Comparison of ENCODE assay signal across 8 cellular contexts in the genomic region with DNA sequence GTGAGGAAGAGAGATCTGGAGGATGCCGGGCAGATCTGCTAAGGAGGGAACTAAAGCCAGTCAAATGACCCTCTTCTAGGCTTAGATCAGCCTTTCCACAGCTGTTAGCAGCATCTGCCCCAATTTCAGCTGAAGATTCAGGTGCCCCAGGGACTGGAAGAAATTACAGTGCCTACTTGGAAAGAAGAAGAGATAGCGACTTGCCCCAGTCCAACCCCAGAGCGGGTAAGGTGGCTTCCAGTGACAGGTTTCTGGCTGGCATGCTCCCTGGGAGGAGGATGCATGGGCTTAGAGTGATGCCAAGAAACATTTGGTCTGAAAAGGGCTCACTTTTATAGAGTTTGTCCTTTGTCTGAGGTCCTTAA. TPM values are rescaled to one million over a fixed set of nuclear protein-coding genes. Genes with fewer than 3 reads are reported as not detected.
DNase-seq lines count a peak whose midpoint lies in the region; ATAC-seq, FAIRE-seq and TF ChIP-seq lines count a peak whose summit lies in the region.

No MANE protein-coding gene starts in this region.

- no peak overlapping the region for H2AFZ ChIP-seq in HepG2 (ENCODE audit: low read length)

- ATAC-seq in left cardiac atrium (no peak), HepG2 (peak; percentile 7)

- DNase-seq in cardiac muscle cell (ENCODE audit: low read depth in 1 of 2, low spot score in 1 of 2) (no peak), left cardiac atrium (no peak), HepG2 (ENCODE audit: low spot score) (no peak), type B pancreatic cell (ENCODE audit: extremely low spot score, unreplicated experiment) (no peak), DMS153 treated with DMSO at 0.1 percent for 48 hours (lab: John Stamatoyannopoulos, UW; ENCODE audit: unreplicated experiment) (no peak), NCI-H1436 (lab: John Stamatoyannopoulos, UW) (no peak)
- no peak for DNase-seq in activated naive CD8-positive, alpha-beta T cell treated with anti-CD3 and anti-CD28 coated beads for 36 hours
- no peak for DNase-seq in stimulated activated CD4-positive, alpha-beta T cell treated with anti-CD3 and anti-CD28 coated beads, Interleukin-1b, Interleukin-23, amount 100 ng/mL, for 48 hours

- peak overlapping the region; percentile 98 for H3K4me3 Mint-ChIP-seq in activated naive CD8-positive, alpha-beta T cell treated with anti-CD3 and anti-CD28 coated beads for 36 hours
- peak overlapping the region; percentile 96 for H3K4me3 Mint-ChIP-seq in type B pancreatic cell

- H3K36me3 Mint-ChIP-seq in activated naive CD8-positive, alpha-beta T cell treated with anti-CD3 and anti-CD28 coated beads for 36 hours, result peaks cover 13% of the 10 kb centered on the region
- H3K36me3 Mint-ChIP-seq in type B pancreatic cell, result peaks cover under 1% of the 10 kb centered on the region

- TF ChIP-seq CTCF in cardiac muscle cell (IDR thresholded peaks at IDR 0.05; ENCODE audit: low read depth, low read length) (no peak), HepG2 (CRISPR knock-in tag; IDR thresholded peaks at IDR 0.05) (no peak), type B pancreatic cell (conservative IDR thresholded peaks at IDR 0.05) (no peak)

- POLR2A ChIA-PET in HepG2 (lab: Yijun Ruan, JAX), result interaction anchor here (0.7 to 6.5 kb wide), 15 partner anchors 8 to 494 kb away, joined by 3 to 141 read pairs (median 5); a partner anchor contains a TSS

- in situ Hi-C loops in HepG2 (cut with HindIII; ENCODE audit: extremely low pct_ligation_motif_present, low pct_unique_long_range_greater_than_20kb), result no loop called here

- peaks cover 37% of the 10 kb centered on the region for H3K4me1 Mint-ChIP-seq in activated naive CD8-positive, alpha-beta T cell treated with anti-CD3 and anti-CD28 coated beads for 36 hours
- H3K4me1 Mint-ChIP-seq in type B pancreatic cell (ENCODE audit: unreplicated experiment), result peaks cover 46% of the 10 kb centered on the region

- TF ChIP-seq EP300 in HepG2 (IDR thresholded peaks at IDR 0.05; ENCODE audit: low read depth in 2 of 2, low read length in 2 of 2) (no peak), HepG2 (CRISPR knock-in tag; IDR thresholded peaks at IDR 0.05; ENCODE audit: borderline replicate concordance) (no peak)

- peak overlapping the region; percentile 95 for H3K27ac Mint-ChIP-seq in activated naive CD8-positive, alpha-beta T cell treated with anti-CD3 and anti-CD28 coated beads for 36 hours
- peak overlapping the region; percentile 89 for H3K27ac Mint-ChIP-seq in type B pancreatic cell

- H3K4me3 ChIP-seq in cardiac muscle cell (peak overlapping the region; percentile 87), HepG2 (replicated peaks in 1 of 3; ENCODE audit: insufficient read depth in 1 of 3, low read depth in 2 of 3, low read length in 3 of 3) (peak overlapping the region; percentile 78 to 97 (median 81))

- H3K27me3 ChIP-seq in cardiac muscle cell, result no peaks in the 10 kb centered on the region
- H3K27me3 ChIP-seq in HepG2 (ENCODE audit: control insufficient read depth in 1 of 2, insufficient read depth in 2 of 2, low read length in 2 of 2), result no peaks in the 10 kb centered on the region; a peak in 1 of 5 replicates

- H3K9me3 ChIP-seq in cardiac muscle cell (ENCODE audit: low read depth) (no peaks in the 10 kb centered on the region), HepG2 (ENCODE audit: low read length) (no peaks in the 10 kb centered on the region)

- FAIRE-seq in HepG2 (lab: Jason Lieb, UNC), result no peak

- peak overlapping the region; percentile 89 for H3K9ac ChIP-seq in HepG2 (ENCODE audit: insufficient read depth, low read depth, low read length)

- H3K79me2 ChIP-seq in HepG2 (ENCODE audit: insufficient read depth, low read length), result peaks cover 43% of the 10 kb centered on the region

- TF ChIP-seq POLR2A in HepG2 (IDR thresholded peaks at IDR 0.05; ENCODE audit: insufficient read depth in 1 of 2, low read depth in 2 of 2, low read length in 2 of 2), result no peak

- H3K36me3 ChIP-seq in cardiac muscle cell (no peaks in the 10 kb centered on the region), HepG2 (replicated peaks in 1 of 2; ENCODE audit: control insufficient read depth in 1 of 2, insufficient read depth in 2 of 2, low read length in 2 of 2) (no peaks in the 10 kb centered on the region; a peak in 1 of 5 replicates)

- no peak for TF ChIP-seq RAD21 in HepG2 (CRISPR knock-in tag; IDR thresholded peaks at IDR 0.05)

- H3K27me3 Mint-ChIP-seq in activated naive CD8-positive, alpha-beta T cell treated with anti-CD3 and anti-CD28 coated beads for 36 hours, result no peaks in the 10 kb centered on the region
- H3K27me3 Mint-ChIP-seq in type B pancreatic cell, result no peaks in the 10 kb centered on the region

- peak overlapping the region; percentile 99 for H3K4me2 ChIP-seq in HepG2 (ENCODE audit: low read depth, low read length)

- no peaks in the 10 kb centered on the region for H4K20me1 ChIP-seq in HepG2 (ENCODE audit: insufficient read depth, low read length)

- H3K27ac ChIP-seq in cardiac muscle cell, result peak overlapping the region; percentile 95
- peak overlapping the region; percentile 62 for H3K27ac ChIP-seq in HepG2 (ENCODE audit: extremely low read length, insufficient read depth, low read length)

- 6% methylated on average over 3 of the region's 3 CpGs for WGBS in HepG2 (ENCODE audit: low lambda C conversion rate)

- H3K4me1 ChIP-seq in cardiac muscle cell (ENCODE audit: low read depth) (peaks cover 8% of the 10 kb centered on the region), HepG2 (ENCODE audit: insufficient read depth, low read length) (peaks cover 59% of the 10 kb centered on the region)

- intact Hi-C loops in left cardiac atrium (cut with DNase I) (no loop called here), HepG2 (cut with micrococcal nuclease; ENCODE audit: unreplicated experiment) (no loop called here)

- BruUV-seq in HepG2 (replicated peaks; lab: Mats Ljungman, UMichigan), result TSS peak; percentile 62

- H3K9me3 Mint-ChIP-seq in activated naive CD8-positive, alpha-beta T cell treated with anti-CD3 and anti-CD28 coated beads for 36 hours, result no peaks in the 10 kb centered on the region
- H3K9me3 Mint-ChIP-seq in type B pancreatic cell, result no peaks in the 10 kb centered on the region

- CTCF ChIA-PET in HepG2 (lab: Yijun Ruan, JAX; ENCODE audit: low intra/inter-chr PET ratio, low total read pairs), result no interaction called here

RNA-seq across cellular contexts. Expression of a gene that starts 0.6 kb away (rescaled TPM):
- total RNA-seq in cardiac muscle cell (24.7 and 31.2 TPM in 2 replicates), left cardiac atrium (10 to 100 TPM; 17.4 to 18.3 TPM), HepG2 (2016; rRNA removed; fragmentation: Illumina TruSeq; extraction: Trizol) (10.2 and 15.7 TPM in 2 replicates), type B pancreatic cell (ENCODE audit: low replicate concordance) (34.7 and 44.5 TPM in 2 replicates)
- polyA plus RNA-seq in cardiac muscle cell (23.1 and 25.8 TPM in 2 replicates), HepG2 (2011; rRNA removed) (41.6 and 48.3 TPM in 2 replicates)
- 10 to 100 TPM; 36.5 to 37.2 TPM for total RNA-seq in activated naive CD8-positive, alpha-beta T cell treated with anti-CD3 and anti-CD28 coated beads for 36 hours
- total RNA-seq in HepG2 (2016; cell fraction: cytosol; rRNA removed; fragmentation: Illumina TruSeq; extraction: Trizol; ENCODE audit: low read depth), result 6.4 and 7.2 TPM in 2 replicates
- 12.5 and 16.8 TPM in 2 replicates for total RNA-seq in HepG2 (2016; cell fraction: insoluble cytoplasmic fraction; rRNA removed; fragmentation: Illumina TruSeq; extraction: Trizol)
- total RNA-seq in HepG2 (2016; cell fraction: membrane; rRNA removed; fragmentation: Illumina TruSeq; extraction: Trizol), result 7.9 and 8.5 TPM in 2 replicates
- total RNA-seq in HepG2 (2016; cell fraction: nucleus; rRNA removed; fragmentation: Illumina TruSeq; extraction: Trizol), result 22.6 and 23.5 TPM in 2 replicates
- 19.2 and 22.0 TPM in 2 replicates for polyA plus RNA-seq in HepG2 (2011; cell fraction: cytosol; rRNA removed)
- polyA plus RNA-seq in HepG2 (2011; cell fraction: nucleus; rRNA removed), result 220 TPM in 2 replicates
- 27.3 and 28.6 TPM in 2 replicates for polyA plus RNA-seq in HepG2 (2012)
- 2.1 and 2.3 TPM in 2 replicates for polyA plus RNA-seq in HepG2 (2016; cell fraction: cytosol; fragmentation: Illumina TruSeq; extraction: Trizol; ENCODE audit: low read depth)
- 13.6 and 18.5 TPM in 2 replicates for polyA plus RNA-seq in HepG2 (2016; cell fraction: insoluble cytoplasmic fraction; fragmentation: Illumina TruSeq; extraction: Trizol; ENCODE audit: low read depth)
- 6.4 and 6.8 TPM in 2 replicates for polyA plus RNA-seq in HepG2 (2016; cell fraction: membrane; fragmentation: Illumina TruSeq; extraction: Trizol; ENCODE audit: low read depth)
- polyA plus RNA-seq in HepG2 (2016; cell fraction: nucleus; fragmentation: Illumina TruSeq; extraction: Trizol; ENCODE audit: insufficient read depth, low read depth), result 89.6 and 90.5 TPM in 2 replicates
- 17.3 and 27.1 TPM in 2 replicates for polyA minus RNA-seq in HepG2 (2011; rRNA and poly(A)+ RNA removed; ENCODE audit: low replicate concordance)
- 9.3 and 9.7 TPM in 2 replicates for polyA minus RNA-seq in HepG2 (2011; cell fraction: cytosol; rRNA and poly(A)+ RNA removed)
- 38.8 and 46.0 TPM in 2 replicates for polyA minus RNA-seq in HepG2 (2011; cell fraction: nucleus; rRNA and poly(A)+ RNA removed)

RNA-seq across cellular contexts. Expression of a gene that starts 22.6 kb away (rescaled TPM):
- total RNA-seq in cardiac muscle cell (4.4 and 5.2 TPM in 2 replicates), left cardiac atrium (under 1 TPM in 1 of 2 donors, not detected in 1; 0.68 TPM), HepG2 (2016; rRNA removed; fragmentation: Illumina TruSeq; extraction: Trizol) (0.74 and 1.2 TPM in 2 replicates), type B pancreatic cell (ENCODE audit: low replicate concordance) (3.3 and 3.4 TPM in 2 replicates)
- polyA plus RNA-seq in cardiac muscle cell (4.6 and 5.0 TPM in 2 replicates), HepG2 (2011; rRNA removed) (3.8 and 5.9 TPM in 2 replicates)
- total RNA-seq in activated naive CD8-positive, alpha-beta T cell treated with anti-CD3 and anti-CD28 coated beads for 36 hours, result under 1 TPM; 0.78 to 0.93 TPM
- 0.62 and 0.81 TPM in 2 replicates for total RNA-seq in HepG2 (2016; cell fraction: cytosol; rRNA removed; fragmentation: Illumina TruSeq; extraction: Trizol; ENCODE audit: low read depth)
- 1.1 and 1.4 TPM in 2 replicates for total RNA-seq in HepG2 (2016; cell fraction: insoluble cytoplasmic fraction; rRNA removed; fragmentation: Illumina TruSeq; extraction: Trizol)
- total RNA-seq in HepG2 (2016; cell fraction: membrane; rRNA removed; fragmentation: Illumina TruSeq; extraction: Trizol), result 0.71 and 1.7 TPM in 2 replicates
- total RNA-seq in HepG2 (2016; cell fraction: nucleus; rRNA removed; fragmentation: Illumina TruSeq; extraction: Trizol), result 0.81 TPM in 2 replicates
- 5.4 and 6.3 TPM in 2 replicates for polyA plus RNA-seq in HepG2 (2011; cell fraction: cytosol; rRNA removed)
- 5.7 and 8.0 TPM in 2 replicates for polyA plus RNA-seq in HepG2 (2011; cell fraction: nucleus; rRNA removed)
- 3.9 and 4.0 TPM in 2 replicates for polyA plus RNA-seq in HepG2 (2012)
- 1.2 TPM in 2 replicates for polyA plus RNA-seq in HepG2 (2016; cell fraction: cytosol; fragmentation: Illumina TruSeq; extraction: Trizol; ENCODE audit: low read depth)
- 0.61 and 0.65 TPM in 2 replicates for polyA plus RNA-seq in HepG2 (2016; cell fraction: insoluble cytoplasmic fraction; fragmentation: Illumina TruSeq; extraction: Trizol; ENCODE audit: low read depth)
- polyA plus RNA-seq in HepG2 (2016; cell fraction: membrane; fragmentation: Illumina TruSeq; extraction: Trizol; ENCODE audit: low read depth), result 1.1 and 2.0 TPM in 2 replicates
- 1.5 and 2.0 TPM in 2 replicates for polyA plus RNA-seq in HepG2 (2016; cell fraction: nucleus; fragmentation: Illumina TruSeq; extraction: Trizol; ENCODE audit: insufficient read depth, low read depth)
- polyA minus RNA-seq in HepG2 (2011; rRNA and poly(A)+ RNA removed; ENCODE audit: low replicate concordance), result 2.9 and 10.0 TPM in 2 replicates
- polyA minus RNA-seq in HepG2 (2011; cell fraction: cytosol; rRNA and poly(A)+ RNA removed), result 2.9 and 3.3 TPM in 2 replicates
- polyA minus RNA-seq in HepG2 (2011; cell fraction: nucleus; rRNA and poly(A)+ RNA removed), result 1.7 TPM in 2 replicates

RNA-seq across cellular contexts. Expression of a gene that starts 32.2 kb away (rescaled TPM):
- 3.3 and 3.4 TPM in 2 replicates for total RNA-seq in cardiac muscle cell
- 2.9 and 4.6 TPM in 2 replicates for polyA plus RNA-seq in cardiac muscle cell
- 1 to 10 TPM in 1 of 2 donors, under 1 TPM in 1; 0.50 to 1.2 TPM for total RNA-seq in left cardiac atrium
- total RNA-seq in activated naive CD8-positive, alpha-beta T cell treated with anti-CD3 and anti-CD28 coated beads for 36 hours, result under 1 TPM; 0.10 TPM
- 0.11 and 0.17 TPM in 2 replicates for total RNA-seq in HepG2 (2016; rRNA removed; fragmentation: Illumina TruSeq; extraction: Trizol)
- 0.20 TPM in 1 of 2 replicates, not detected in the other for total RNA-seq in HepG2 (2016; cell fraction: cytosol; rRNA removed; fragmentation: Illumina TruSeq; extraction: Trizol; ENCODE audit: low read depth)
- total RNA-seq in HepG2 (2016; cell fraction: insoluble cytoplasmic fraction; rRNA removed; fragmentation: Illumina TruSeq; extraction: Trizol), result 0.16 and 0.22 TPM in 2 replicates
- total RNA-seq in HepG2 (2016; cell fraction: membrane; rRNA removed; fragmentation: Illumina TruSeq; extraction: Trizol), result 0.25 and 0.45 TPM in 2 replicates
- total RNA-seq in HepG2 (2016; cell fraction: nucleus; rRNA removed; fragmentation: Illumina TruSeq; extraction: Trizol), result 0.28 TPM in 1 of 2 replicates, not detected in the other
- polyA plus RNA-seq in HepG2 (2011; rRNA removed), result 0.08 and 0.12 TPM in 2 replicates
- 0.05 and 0.11 TPM in 2 replicates for polyA plus RNA-seq in HepG2 (2011; cell fraction: cytosol; rRNA removed)
- 0.28 and 0.39 TPM in 2 replicates for polyA plus RNA-seq in HepG2 (2011; cell fraction: nucleus; rRNA removed)
- 0.12 and 0.17 TPM in 2 replicates for polyA plus RNA-seq in HepG2 (2012)
- polyA plus RNA-seq in HepG2 (2016; cell fraction: cytosol; fragmentation: Illumina TruSeq; extraction: Trizol; ENCODE audit: low read depth), result 0.10 and 0.14 TPM in 2 replicates
- polyA plus RNA-seq in HepG2 (2016; cell fraction: insoluble cytoplasmic fraction; fragmentation: Illumina TruSeq; extraction: Trizol; ENCODE audit: low read depth), result 0.19 and 0.41 TPM in 2 replicates
- 0.17 and 0.19 TPM in 2 replicates for polyA plus RNA-seq in HepG2 (2016; cell fraction: membrane; fragmentation: Illumina TruSeq; extraction: Trizol; ENCODE audit: low read depth)
- not detected in 2 replicates for polyA plus RNA-seq in HepG2 (2016; cell fraction: nucleus; fragmentation: Illumina TruSeq; extraction: Trizol; ENCODE audit: insufficient read depth, low read depth)
- polyA minus RNA-seq in HepG2 (2011; rRNA and poly(A)+ RNA removed; ENCODE audit: low replicate concordance), result 0.06 and 0.09 TPM in 2 replicates
- polyA minus RNA-seq in HepG2 (2011; cell fraction: cytosol; rRNA and poly(A)+ RNA removed), result not detected in 2 replicates
- 0.50 and 0.77 TPM in 2 replicates for polyA minus RNA-seq in HepG2 (2011; cell fraction: nucleus; rRNA and poly(A)+ RNA removed)
- total RNA-seq in type B pancreatic cell (ENCODE audit: low replicate concordance), result 1.5 and 2.9 TPM in 2 replicates

RNA-seq across cellular contexts. Expression of a gene that starts 38.7 kb away (rescaled TPM):
- total RNA-seq in cardiac muscle cell (145 and 195 TPM in 2 replicates), left cardiac atrium (10 to 100 TPM; 64.4 to 73.5 TPM), HepG2 (2016; rRNA removed; fragmentation: Illumina TruSeq; extraction: Trizol) (51.2 and 107 TPM in 2 replicates), type B pancreatic cell (ENCODE audit: low replicate concordance) (122 and 135 TPM in 2 replicates)
- polyA plus RNA-seq in cardiac muscle cell (123 and 134 TPM in 2 replicates), HepG2 (2011; rRNA removed) (206 and 248 TPM in 2 replicates)
- 10 to 100 TPM; 38.1 to 38.2 TPM for total RNA-seq in activated naive CD8-positive, alpha-beta T cell treated with anti-CD3 and anti-CD28 coated beads for 36 hours
- 19.3 and 20.8 TPM in 2 replicates for total RNA-seq in HepG2 (2016; cell fraction: cytosol; rRNA removed; fragmentation: Illumina TruSeq; extraction: Trizol; ENCODE audit: low read depth)
- total RNA-seq in HepG2 (2016; cell fraction: insoluble cytoplasmic fraction; rRNA removed; fragmentation: Illumina TruSeq; extraction: Trizol), result 52.6 and 108 TPM in 2 replicates
- 31.6 and 33.9 TPM in 2 replicates for total RNA-seq in HepG2 (2016; cell fraction: membrane; rRNA removed; fragmentation: Illumina TruSeq; extraction: Trizol)
- 73.3 and 83.7 TPM in 2 replicates for total RNA-seq in HepG2 (2016; cell fraction: nucleus; rRNA removed; fragmentation: Illumina TruSeq; extraction: Trizol)
- 157 and 165 TPM in 2 replicates for polyA plus RNA-seq in HepG2 (2011; cell fraction: cytosol; rRNA removed)
- 258 and 264 TPM in 2 replicates for polyA plus RNA-seq in HepG2 (2011; cell fraction: nucleus; rRNA removed)
- polyA plus RNA-seq in HepG2 (2012), result 74.4 and 84.6 TPM in 2 replicates
- 20.5 and 25.2 TPM in 2 replicates for polyA plus RNA-seq in HepG2 (2016; cell fraction: cytosol; fragmentation: Illumina TruSeq; extraction: Trizol; ENCODE audit: low read depth)
- 66.6 and 70.3 TPM in 2 replicates for polyA plus RNA-seq in HepG2 (2016; cell fraction: insoluble cytoplasmic fraction; fragmentation: Illumina TruSeq; extraction: Trizol; ENCODE audit: low read depth)
- polyA plus RNA-seq in HepG2 (2016; cell fraction: membrane; fragmentation: Illumina TruSeq; extraction: Trizol; ENCODE audit: low read depth), result 36.5 and 37.7 TPM in 2 replicates
- 171 and 181 TPM in 2 replicates for polyA plus RNA-seq in HepG2 (2016; cell fraction: nucleus; fragmentation: Illumina TruSeq; extraction: Trizol; ENCODE audit: insufficient read depth, low read depth)
- 223 and 558 TPM in 2 replicates for polyA minus RNA-seq in HepG2 (2011; rRNA and poly(A)+ RNA removed; ENCODE audit: low replicate concordance)
- polyA minus RNA-seq in HepG2 (2011; cell fraction: cytosol; rRNA and poly(A)+ RNA removed), result 65.6 and 67.3 TPM in 2 replicates
- 65.1 and 74.2 TPM in 2 replicates for polyA minus RNA-seq in HepG2 (2011; cell fraction: nucleus; rRNA and poly(A)+ RNA removed)

RNA-seq across cellular contexts. Expression of a gene that starts 38.9 kb away (rescaled TPM):
- total RNA-seq in cardiac muscle cell, result 20.7 and 28.6 TPM in 2 replicates
- polyA plus RNA-seq in cardiac muscle cell, result 27.9 and 38.8 TPM in 2 replicates
- 10 to 100 TPM; 17.8 to 28.3 TPM for total RNA-seq in left cardiac atrium
- 10 to 100 TPM; 87.6 to 99.1 TPM for total RNA-seq in activated naive CD8-positive, alpha-beta T cell treated with anti-CD3 and anti-CD28 coated beads for 36 hours
- total RNA-seq in HepG2 (2016; rRNA removed; fragmentation: Illumina TruSeq; extraction: Trizol), result 72.2 and 75.6 TPM in 2 replicates
- total RNA-seq in HepG2 (2016; cell fraction: cytosol; rRNA removed; fragmentation: Illumina TruSeq; extraction: Trizol; ENCODE audit: low read depth), result 19.4 and 24.1 TPM in 2 replicates
- total RNA-seq in HepG2 (2016; cell fraction: insoluble cytoplasmic fraction; rRNA removed; fragmentation: Illumina TruSeq; extraction: Trizol), result 70.2 and 74.8 TPM in 2 replicates
- total RNA-seq in HepG2 (2016; cell fraction: membrane; rRNA removed; fragmentation: Illumina TruSeq; extraction: Trizol), result 23.7 and 25.3 TPM in 2 replicates
- 59.4 and 67.1 TPM in 2 replicates for total RNA-seq in HepG2 (2016; cell fraction: nucleus; rRNA removed; fragmentation: Illumina TruSeq; extraction: Trizol)
- polyA plus RNA-seq in HepG2 (2011; rRNA removed), result 55.2 and 62.6 TPM in 2 replicates
- 38.9 and 45.7 TPM in 2 replicates for polyA plus RNA-seq in HepG2 (2011; cell fraction: cytosol; rRNA removed)
- 96.3 and 102 TPM in 2 replicates for polyA plus RNA-seq in HepG2 (2011; cell fraction: nucleus; rRNA removed)
- polyA plus RNA-seq in HepG2 (2012), result 50.7 and 62.3 TPM in 2 replicates
- polyA plus RNA-seq in HepG2 (2016; cell fraction: cytosol; fragmentation: Illumina TruSeq; extraction: Trizol; ENCODE audit: low read depth), result 7.2 and 7.7 TPM in 2 replicates
- polyA plus RNA-seq in HepG2 (2016; cell fraction: insoluble cytoplasmic fraction; fragmentation: Illumina TruSeq; extraction: Trizol; ENCODE audit: low read depth), result 58.7 and 61.6 TPM in 2 replicates
- 9.7 and 11.7 TPM in 2 replicates for polyA plus RNA-seq in HepG2 (2016; cell fraction: membrane; fragmentation: Illumina TruSeq; extraction: Trizol; ENCODE audit: low read depth)
- 97.9 and 104 TPM in 2 replicates for polyA plus RNA-seq in HepG2 (2016; cell fraction: nucleus; fragmentation: Illumina TruSeq; extraction: Trizol; ENCODE audit: insufficient read depth, low read depth)
- 40.9 and 99.4 TPM in 2 replicates for polyA minus RNA-seq in HepG2 (2011; rRNA and poly(A)+ RNA removed; ENCODE audit: low replicate concordance)
- polyA minus RNA-seq in HepG2 (2011; cell fraction: cytosol; rRNA and poly(A)+ RNA removed), result 17.0 and 20.2 TPM in 2 replicates
- 41.5 and 42.6 TPM in 2 replicates for polyA minus RNA-seq in HepG2 (2011; cell fraction: nucleus; rRNA and poly(A)+ RNA removed)
- total RNA-seq in type B pancreatic cell (ENCODE audit: low replicate concordance), result 57.4 and 60.8 TPM in 2 replicates
